1 cellular context compared by ENCODE assay signal in the genomic region with DNA sequence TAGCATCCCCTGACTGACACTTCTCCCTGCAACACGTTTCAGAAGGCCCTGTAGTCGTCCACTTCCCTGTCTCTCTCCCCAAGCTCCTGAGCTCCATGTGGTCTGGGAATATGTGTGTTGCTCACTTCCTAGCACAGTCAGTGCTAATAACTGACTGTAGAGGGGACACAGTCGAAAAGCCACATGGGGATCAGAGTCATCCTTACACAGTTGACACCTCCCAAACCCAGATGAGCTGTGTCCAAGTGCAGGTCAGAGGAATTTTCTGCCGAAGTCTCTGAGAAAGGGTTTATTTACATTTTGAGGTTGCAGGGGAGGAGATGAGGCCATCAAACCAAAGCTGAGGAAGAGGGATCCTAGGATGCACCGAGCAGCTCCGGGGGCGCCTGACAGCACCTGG.
TF ChIP-seq lines count a peak whose summit lies in the region.

No MANE protein-coding gene starts in this region.

TF ChIP-seq in IMR-90, 13 proteins besides CTCF, POLR2A, EP300 and RAD21:
- TF ChIP-seq, protein P1, sequence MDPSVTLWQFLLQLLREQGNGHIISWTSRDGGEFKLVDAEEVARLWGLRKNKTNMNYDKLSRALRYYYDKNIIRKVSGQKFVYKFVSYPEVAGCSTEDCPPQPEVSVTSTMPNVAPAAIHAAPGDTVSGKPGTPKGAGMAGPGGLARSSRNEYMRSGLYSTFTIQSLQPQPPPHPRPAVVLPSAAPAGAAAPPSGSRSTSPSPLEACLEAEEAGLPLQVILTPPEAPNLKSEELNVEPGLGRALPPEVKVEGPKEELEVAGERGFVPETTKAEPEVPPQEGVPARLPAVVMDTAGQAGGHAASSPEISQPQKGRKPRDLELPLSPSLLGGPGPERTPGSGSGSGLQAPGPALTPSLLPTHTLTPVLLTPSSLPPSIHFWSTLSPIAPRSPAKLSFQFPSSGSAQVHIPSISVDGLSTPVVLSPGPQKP (IDR thresholded peaks at IDR 0.05; ENCODE audit: borderline replicate concordance, low read depth, low read length): no peak
- TF ChIP-seq, protein P2, sequence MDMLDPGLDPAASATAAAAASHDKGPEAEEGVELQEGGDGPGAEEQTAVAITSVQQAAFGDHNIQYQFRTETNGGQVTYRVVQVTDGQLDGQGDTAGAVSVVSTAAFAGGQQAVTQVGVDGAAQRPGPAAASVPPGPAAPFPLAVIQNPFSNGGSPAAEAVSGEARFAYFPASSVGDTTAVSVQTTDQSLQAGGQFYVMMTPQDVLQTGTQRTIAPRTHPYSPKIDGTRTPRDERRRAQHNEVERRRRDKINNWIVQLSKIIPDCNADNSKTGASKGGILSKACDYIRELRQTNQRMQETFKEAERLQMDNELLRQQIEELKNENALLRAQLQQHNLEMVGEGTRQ (IDR thresholded peaks at IDR 0.05; ENCODE audit: low read depth, low read length): no peak
- TF ChIP-seq RCOR1 (IDR thresholded peaks at IDR 0.05; ENCODE audit: insufficient replicate concordance, low read length): no peak
- no peak for TF ChIP-seq MAZ (IDR thresholded peaks at IDR 0.05; ENCODE audit: borderline replicate concordance, low read depth, low read length)
- no peak for TF ChIP-seq RFX5 (IDR thresholded peaks at IDR 0.05; ENCODE audit: low read depth, low read length)
- TF ChIP-seq BHLHE40 (IDR thresholded peaks at IDR 0.05; ENCODE audit: low read depth, low read length): no peak
- TF ChIP-seq MXI1 (IDR thresholded peaks at IDR 0.05; ENCODE audit: borderline replicate concordance, low read depth, low read length): no peak
- TF ChIP-seq FOS (IDR thresholded peaks at IDR 0.05; ENCODE audit: low read depth, low read length): no peak
- TF ChIP-seq NFE2L2 (IDR thresholded peaks at IDR 0.05; ENCODE audit: low read depth, low read length): no peak
- no peak for TF ChIP-seq CEBPB (IDR thresholded peaks at IDR 0.05; ENCODE audit: low read depth, low read length)
- TF ChIP-seq CHD1 (IDR thresholded peaks at IDR 0.05; ENCODE audit: low read depth, low read length): no peak
- TF ChIP-seq SMC3 (IDR thresholded peaks at IDR 0.05; ENCODE audit: low read depth, low read length): no peak
- no peak for TF ChIP-seq MAFK (IDR thresholded peaks at IDR 0.05; ENCODE audit: low read depth, low read length)
